Comparison of ENCODE assay signal across 20 cellular contexts in genomic region chr4:22787753-22788389, GRCh38.
"Had no signal": no experiment of that assay in that cellular context is flagged by ENCODE, and none has a peak within 500 bp of the region (broad histone marks: within the 10 kb centered on the region; RNA-seq: fewer than 3 reads in every experiment).

No MANE protein-coding gene starts in this region.

- ATAC-seq: activated naive CD8-positive, alpha-beta T cell treated with anti-CD3 and anti-CD28 coated beads, Interleukin-2, amount 50 U/mL, for 24 hours; activated T-helper 17 cell treated with anti-CD3 and anti-CD28 coated beads, Interleukin-2, amount 50 U/mL, for 72 hours; body of pancreas; left ventricle myocardium superior had no signal

- H3K4me3 ChIP-seq: body of pancreas, colonic mucosa, esophagus muscularis mucosa, prostate gland, right lobe of liver, smooth muscle cell, stomach, testis, upper lobe of left lung had no signal

- H3K9me3 ChIP-seq: body of pancreas, colonic mucosa, esophagus muscularis mucosa, prostate gland, right lobe of liver, testis, upper lobe of left lung had no signal

- H3K9me3 Mint-ChIP-seq: activated naive CD4-positive, alpha-beta T cell treated with anti-CD3 and anti-CD28 coated beads for 36 hours; activated naive CD8-positive, alpha-beta T cell treated with anti-CD3 and anti-CD28 coated beads, Interleukin-2, amount 50 U/mL, for 24 hours; nephron had no signal

- H3K27me3 Mint-ChIP-seq: activated naive CD8-positive, alpha-beta T cell treated with anti-CD3 and anti-CD28 coated beads, Interleukin-2, amount 50 U/mL, for 24 hours; activated T-helper 17 cell treated with anti-CD3 and anti-CD28 coated beads, Interleukin-2, amount 50 U/mL, for 72 hours had no signal

- H3K27me3 ChIP-seq: body of pancreas, colonic mucosa, esophagus muscularis mucosa, right lobe of liver, stomach, testis, upper lobe of left lung had no signal

- H3K27ac ChIP-seq: body of pancreas, colonic mucosa, esophagus muscularis mucosa, prostate gland, right lobe of liver, stomach, testis, upper lobe of left lung had no signal

- DNase-seq: activated CD4-positive, CD25-positive, alpha-beta regulatory T cell; activated naive CD4-positive, alpha-beta T cell treated with anti-CD3 and anti-CD28 coated beads for 36 hours; activated naive CD8-positive, alpha-beta T cell treated with anti-CD3 and anti-CD28 coated beads, Interleukin-2, amount 50 U/mL, for 24 hours; activated T-cell treated with anti-CD3 and anti-CD28 coated beads for 4 hours; body of pancreas; caudate nucleus; colonic mucosa; hippocampal formation; kidney; left ventricle myocardium superior; mesenchymal stem cell; right lobe of liver; stomach; testis; upper lobe of left lung had no signal

- H3K36me3 ChIP-seq: colonic mucosa, esophagus muscularis mucosa, prostate gland, right lobe of liver, stomach, upper lobe of left lung had no signal

- H3K4me1 ChIP-seq: body of pancreas, colonic mucosa, esophagus muscularis mucosa, prostate gland, right lobe of liver, stomach, testis, upper lobe of left lung had no signal

- H3K4me1 Mint-ChIP-seq: activated naive CD8-positive, alpha-beta T cell treated with anti-CD3 and anti-CD28 coated beads, Interleukin-2, amount 50 U/mL, for 24 hours; activated T-helper 17 cell treated with anti-CD3 and anti-CD28 coated beads, Interleukin-2, amount 50 U/mL, for 72 hours; nephron had no signal

- H3K4me3 Mint-ChIP-seq: activated naive CD4-positive, alpha-beta T cell treated with anti-CD3 and anti-CD28 coated beads for 36 hours; activated naive CD8-positive, alpha-beta T cell treated with anti-CD3 and anti-CD28 coated beads, Interleukin-2, amount 50 U/mL, for 24 hours; activated T-helper 17 cell treated with anti-CD3 and anti-CD28 coated beads, Interleukin-2, amount 50 U/mL, for 72 hours; nephron had no signal

- H3K27ac Mint-ChIP-seq: activated naive CD4-positive, alpha-beta T cell treated with anti-CD3 and anti-CD28 coated beads for 36 hours; activated naive CD8-positive, alpha-beta T cell treated with anti-CD3 and anti-CD28 coated beads, Interleukin-2, amount 50 U/mL, for 24 hours; activated T-helper 17 cell treated with anti-CD3 and anti-CD28 coated beads, Interleukin-2, amount 50 U/mL, for 72 hours; nephron had no signal

- H3K4me2 ChIP-seq: smooth muscle cell had no signal
